Comparison of ENCODE assay signal across 13 cellular contexts in the genomic region with DNA sequence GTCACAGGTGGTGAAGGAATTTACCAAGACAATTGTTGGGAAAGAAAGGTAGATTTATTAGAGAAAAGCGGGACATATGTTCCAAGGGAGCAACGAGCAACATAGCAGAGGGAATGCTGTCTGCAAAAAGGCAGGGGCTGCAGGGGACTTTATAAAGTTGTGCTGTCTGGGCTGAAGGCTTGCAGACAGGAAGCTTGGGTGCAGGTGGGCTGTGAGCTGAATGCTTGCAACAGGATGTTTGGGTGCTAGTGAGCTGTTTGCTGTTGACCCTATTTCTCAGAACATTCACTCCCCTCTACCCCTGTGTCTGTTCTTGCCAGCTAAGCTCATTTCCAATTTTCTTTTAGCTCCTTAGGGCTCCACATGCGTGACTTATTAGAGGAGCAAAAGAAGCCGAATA.
DNase-seq lines count a peak whose midpoint lies in the region; ATAC-seq lines count a peak whose summit lies in the region.
"Had no signal": no experiment of that assay in that cellular context is flagged by ENCODE, and none has a peak within 500 bp of the region (broad histone marks: within the 10 kb centered on the region; RNA-seq: fewer than 3 reads in every experiment).

No MANE protein-coding gene starts in this region.

- peak overlapping the region; percentile 39 for H3K27ac Mint-ChIP-seq in T-helper 2 cell treated with Interferon-gamma antibody and Interleukin-4, amounts not matched to agents 5 μg/mL and 100 μg/mL, for 36 hours
- peak overlapping the region; percentile 83 for H3K27ac Mint-ChIP-seq in stimulated activated naive CD8-positive, alpha-beta T cell treated with anti-CD3 and anti-CD28 coated beads, Interleukin-15, Interleukin-2, amounts not matched to agents 100 ng/mL and 50 ng/mL, for 24 hours
- H3K27ac Mint-ChIP-seq: activated B cell treated with CpG ODN at 0.5 μM for 24 hours had no signal

- ATAC-seq in GM19324 (IDR thresholded peaks at IDR 0.05; ENCODE audit: low FRiP score, unreplicated experiment): no peak
- no peak for ATAC-seq in GM18873 (IDR thresholded peaks at IDR 0.05; ENCODE audit: low FRiP score, unreplicated experiment)
- ATAC-seq: left lung, psoas muscle had no signal

- H3K9me3 Mint-ChIP-seq in T-helper 2 cell treated with Interferon-gamma antibody and Interleukin-4, amounts not matched to agents 5 μg/mL and 100 μg/mL, for 36 hours: no peaks in the 10 kb centered on the region
- no peaks in the 10 kb centered on the region for H3K9me3 Mint-ChIP-seq in stimulated activated naive CD8-positive, alpha-beta T cell treated with anti-CD3 and anti-CD28 coated beads, Interleukin-15, Interleukin-2, amounts not matched to agents 100 ng/mL and 50 ng/mL, for 24 hours
- H3K9me3 Mint-ChIP-seq: activated B cell treated with CpG ODN at 0.5 μM for 24 hours had no signal

- H3K4me1 Mint-ChIP-seq in T-helper 2 cell treated with Interferon-gamma antibody and Interleukin-4, amounts not matched to agents 5 μg/mL and 100 μg/mL, for 36 hours (ENCODE audit: low read depth): peaks cover 16% of the 10 kb centered on the region
- H3K4me1 Mint-ChIP-seq in stimulated activated naive CD8-positive, alpha-beta T cell treated with anti-CD3 and anti-CD28 coated beads, Interleukin-15, Interleukin-2, amounts not matched to agents 100 ng/mL and 50 ng/mL, for 24 hours (ENCODE audit: low read depth): peaks cover 36% of the 10 kb centered on the region
- H3K4me1 Mint-ChIP-seq: activated B cell treated with CpG ODN at 0.5 μM for 24 hours had no signal

- peak overlapping the region; percentile 53 for H3K4me3 Mint-ChIP-seq in T-helper 2 cell treated with Interferon-gamma antibody and Interleukin-4, amounts not matched to agents 5 μg/mL and 100 μg/mL, for 36 hours
- peak overlapping the region; percentile 73 for H3K4me3 Mint-ChIP-seq in stimulated activated naive CD8-positive, alpha-beta T cell treated with anti-CD3 and anti-CD28 coated beads, Interleukin-15, Interleukin-2, amounts not matched to agents 100 ng/mL and 50 ng/mL, for 24 hours
- H3K4me3 Mint-ChIP-seq: activated B cell treated with CpG ODN at 0.5 μM for 24 hours had no signal

- H3K36me3 Mint-ChIP-seq in T-helper 2 cell treated with Interferon-gamma antibody and Interleukin-4, amounts not matched to agents 5 μg/mL and 100 μg/mL, for 36 hours (ENCODE audit: low read depth): no peaks in the 10 kb centered on the region
- H3K36me3 Mint-ChIP-seq in stimulated activated naive CD8-positive, alpha-beta T cell treated with anti-CD3 and anti-CD28 coated beads, Interleukin-15, Interleukin-2, amounts not matched to agents 100 ng/mL and 50 ng/mL, for 24 hours (ENCODE audit: low read depth): no peaks in the 10 kb centered on the region

- peak; percentile 64 for DNase-seq in activated gamma-delta T cell treated with Interleukin-2 at 50 U/mL for 16 hours
- no peak for DNase-seq in activated gamma-delta T cell (lab: John Stamatoyannopoulos, UW)
- no peak for DNase-seq in T-helper 2 cell treated with Interferon-gamma antibody and Interleukin-4, amounts not matched to agents 5 μg/mL and 100 μg/mL, for 36 hours (ENCODE audit: low spot score)
- DNase-seq in central memory CD4-positive, alpha-beta T cell: peak; percentile 21
- no peak for DNase-seq in GDM1 (lab: John Stamatoyannopoulos, UW)
- DNase-seq: activated B cell treated with CpG ODN at 0.5 μM for 24 hours, left lung, NCI-H2081, NCI-H526, psoas muscle had no signal

- H3K27me3 Mint-ChIP-seq in T-helper 2 cell treated with Interferon-gamma antibody and Interleukin-4, amounts not matched to agents 5 μg/mL and 100 μg/mL, for 36 hours (ENCODE audit: low read depth): no peaks in the 10 kb centered on the region
- H3K27me3 Mint-ChIP-seq in stimulated activated naive CD8-positive, alpha-beta T cell treated with anti-CD3 and anti-CD28 coated beads, Interleukin-15, Interleukin-2, amounts not matched to agents 100 ng/mL and 50 ng/mL, for 24 hours: no peaks in the 10 kb centered on the region

Comparison
In these comparisons a context has a peak if more than half of its experiments do, and no peak if none do; other contexts are left out.
1. DNase-seq: peak in activated gamma-delta T cell treated with Interleukin-2 at 50 U/mL for 16 hours (single experiment) and central memory CD4-positive, alpha-beta T cell (single experiment); none in activated gamma-delta T cell (single experiment), T-helper 2 cell treated with Interferon-gamma antibody and Interleukin-4, amounts not matched to agents 5 μg/mL and 100 μg/mL, for 36 hours (single experiment) and GDM1 (single experiment).